ENCODE assay signal across 18 cellular contexts in genomic region chr4:7007944-7008343, GRCh38. TPM values are rescaled to one million over a fixed set of nuclear protein-coding genes. Genes with fewer than 3 reads are reported as not detected.
DNase-seq lines count a peak whose midpoint lies in the region; ATAC-seq and TF ChIP-seq lines count a peak whose summit lies in the region.
"Had no signal": no experiment of that assay in that cellular context is flagged by ENCODE, and none has a peak within 500 bp of the region (broad histone marks: within the 10 kb centered on the region; RNA-seq: fewer than 3 reads in every experiment).

No MANE protein-coding gene starts in this region.

- TF ChIP-seq CTCF in CD14-positive monocyte (IDR thresholded peaks at IDR 0.05) = no peak

- no peak overlapping the region for H3K4me3 Mint-ChIP-seq in activated T-helper 17 cell treated with anti-CD3 and anti-CD28 coated beads, Interleukin-2, amount 50 U/mL, for 72 hours
- no peak overlapping the region for H3K4me3 Mint-ChIP-seq in CD14-positive monocyte
- H3K4me3 Mint-ChIP-seq: stimulated activated memory B cell treated with anti-CD40 and anti-IgM and Interleukin-4, amounts not matched to agents 10 μg/mL and 1 μg/mL and 100 μg/mL, for 72 hours; type B pancreatic cell had no signal

- H3K9me3 Mint-ChIP-seq in activated T-helper 17 cell treated with anti-CD3 and anti-CD28 coated beads, Interleukin-2, amount 50 U/mL, for 72 hours = no peaks in the 10 kb centered on the region
- no peaks in the 10 kb centered on the region for H3K9me3 Mint-ChIP-seq in CD14-positive monocyte
- H3K9me3 Mint-ChIP-seq: stimulated activated memory B cell treated with anti-CD40 and anti-IgM and Interleukin-4, amounts not matched to agents 10 μg/mL and 1 μg/mL and 100 μg/mL, for 72 hours; type B pancreatic cell had no signal

- H3K36me3 Mint-ChIP-seq in activated T-helper 17 cell treated with anti-CD3 and anti-CD28 coated beads, Interleukin-2, amount 50 U/mL, for 72 hours (ENCODE audit: low read depth) = peaks cover 99% of the 10 kb centered on the region
- H3K36me3 Mint-ChIP-seq in CD14-positive monocyte = peaks cover 79 to 92% of the 10 kb centered on the region in 2 donors

- peak overlapping the region; percentile 13 for H3K27ac Mint-ChIP-seq in activated T-helper 17 cell treated with anti-CD3 and anti-CD28 coated beads, Interleukin-2, amount 50 U/mL, for 72 hours
- peak overlapping the region in 1 of 7 donors; percentile 50 for H3K27ac Mint-ChIP-seq in CD14-positive monocyte
- H3K27ac Mint-ChIP-seq: stimulated activated memory B cell treated with anti-CD40 and anti-IgM and Interleukin-4, amounts not matched to agents 10 μg/mL and 1 μg/mL and 100 μg/mL, for 72 hours; type B pancreatic cell had no signal

- DNase-seq in ELF-1 (ENCODE audit: low read depth, low spot score) = peak; percentile 43
- peak; percentile 52 for DNase-seq in HuH-7 (ENCODE audit: low spot score)
- peak; percentile 84 for DNase-seq in left lobe of liver (ENCODE audit: low spot score)
- DNase-seq in cortex of kidney (lab: John Stamatoyannopoulos, UW) = no peak
- no peak for DNase-seq in CD14-positive monocyte (ENCODE audit: low spot score)
- no peak for DNase-seq in retina
- DNase-seq: AML-193, DMS 273 treated with DMSO at 0.1 percent for 48 hours, GOT3, NCI-H1417 treated with DMSO at 0.1 percent for 48 hours, NCI-H510A treated with DMSO at 0.1 percent for 48 hours, ovary had no signal

- no peaks in the 10 kb centered on the region for H3K27me3 Mint-ChIP-seq in activated T-helper 17 cell treated with anti-CD3 and anti-CD28 coated beads, Interleukin-2, amount 50 U/mL, for 72 hours
- H3K27me3 Mint-ChIP-seq in CD14-positive monocyte (ENCODE audit: low read depth in 3 of 3) = no peaks in the 10 kb centered on the region
- H3K27me3 Mint-ChIP-seq: stimulated activated memory B cell treated with anti-CD40 and anti-IgM and Interleukin-4, amounts not matched to agents 10 μg/mL and 1 μg/mL and 100 μg/mL, for 72 hours; type B pancreatic cell had no signal

- H3K4me1 Mint-ChIP-seq in activated T-helper 17 cell treated with anti-CD3 and anti-CD28 coated beads, Interleukin-2, amount 50 U/mL, for 72 hours = no peaks in the 10 kb centered on the region
- H3K4me1 Mint-ChIP-seq in CD14-positive monocyte = no peaks in the 10 kb centered on the region

- ATAC-seq in activated T-helper 17 cell treated with anti-CD3 and anti-CD28 coated beads, Interleukin-2, amount 50 U/mL, for 72 hours (replicated peaks) = no peak
- ATAC-seq in left lobe of liver (peak; percentile 86), HG03135 (IDR thresholded peaks at IDR 0.05; ENCODE audit: unreplicated experiment) (no peak)
- ATAC-seq: activated CD4-positive, CD25-positive, alpha-beta regulatory T cell treated with anti-CD3 and anti-CD28 coated beads, Interleukin-2, amount 50 U/mL, for 24 hours; Panc1; stimulated activated memory B cell treated with anti-CD40 and anti-IgM and Interleukin-4, amounts not matched to agents 10 μg/mL and 1 μg/mL and 100 μg/mL, for 72 hours had no signal

- intact Hi-C loops in CD14-positive monocyte (cut with micrococcal nuclease) = no loop called here

RNA-seq across cellular contexts. Expression of gene TADA2B, which starts 35.2 kb away (rescaled TPM):
- 10 to 100 TPM in 1 of 2 donors, 1 to 10 TPM in 1; 8.5 to 13.0 TPM for total RNA-seq in activated T-helper 17 cell treated with anti-CD3 and anti-CD28 coated beads, Interleukin-2, amount 50 U/mL, for 72 hours
- 18.6 TPM for total RNA-seq in left lobe of liver
- 1 to 10 TPM; 2.0 to 2.6 TPM for polyA plus RNA-seq in CD14-positive monocyte

RNA-seq across cellular contexts. Expression of gene GRPEL1, which starts 59.9 kb away (rescaled TPM):
- 10 to 100 TPM; 56.3 to 92.5 TPM for total RNA-seq in activated T-helper 17 cell treated with anti-CD3 and anti-CD28 coated beads, Interleukin-2, amount 50 U/mL, for 72 hours
- total RNA-seq in left lobe of liver = 37.3 TPM
- 10 to 100 TPM; 45.4 to 49.6 TPM for polyA plus RNA-seq in CD14-positive monocyte

Comparison
In these comparisons a context has a peak if more than half of its experiments do, and no peak if none do; other contexts are left out.
1. DNase-seq: peak in ELF-1 (single experiment), HuH-7 (single experiment) and left lobe of liver (single experiment); none in cortex of kidney (single experiment), CD14-positive monocyte (single experiment) and retina (single experiment).